18 cellular contexts compared by ENCODE assay signal in the genomic region with DNA sequence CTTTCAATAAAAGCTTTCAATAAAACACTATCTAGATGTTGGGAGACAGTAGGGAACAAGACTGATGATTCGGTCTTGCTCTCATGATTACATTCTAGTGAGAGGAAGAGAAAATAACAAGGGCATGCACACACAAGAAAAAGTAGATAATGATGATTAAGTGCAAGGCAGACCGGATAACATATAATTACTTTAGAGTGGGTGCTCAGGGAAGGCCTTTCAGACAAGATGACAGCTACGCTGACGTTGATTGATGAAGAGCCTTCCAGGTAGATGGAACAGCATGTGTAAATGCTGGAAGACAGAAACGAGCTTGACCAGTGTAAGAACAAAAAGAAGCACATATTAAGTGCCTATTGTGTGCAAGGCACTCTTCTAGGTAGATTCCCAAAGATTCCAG. TPM values are rescaled to one million over a fixed set of nuclear protein-coding genes. Genes with fewer than 3 reads are reported as not detected.
A peak's percentile ranks its signal among the peaks of the same experiment; 100 is the strongest.
DNase-seq lines count a peak whose midpoint lies in the region; FAIRE-seq and TF ChIP-seq lines count a peak whose summit lies in the region.
"Had no signal": no experiment of that assay in that cellular context is flagged by ENCODE, and none has a peak within 500 bp of the region (broad histone marks: within the 10 kb centered on the region; RNA-seq: fewer than 3 reads in every experiment).

No MANE protein-coding gene starts in this region.

- H3K4me1 ChIP-seq in HEK293 (ENCODE audit: control insufficient read depth, insufficient read depth, low read length) = no peaks in the 10 kb centered on the region

- POLR2A ChIA-PET in HEK293 (lab: Yijun Ruan, JAX) = no interaction called here

- no peaks in the 10 kb centered on the region for H3K9me3 ChIP-seq in HEK293 (ENCODE audit: control insufficient read depth, insufficient read depth, low read depth, low read length)

- no peaks in the 10 kb centered on the region for H3K27me3 ChIP-seq in bronchial epithelial cell (ENCODE audit: control insufficient read depth, insufficient read depth, low read length)

- CTCF ChIA-PET in HEK293 (lab: Yijun Ruan, JAX) = interaction anchor here (0.6 to 1.3 kb wide), 5 partner anchors 11 to 253 kb away, joined by 3 to 8 read pairs (median 4); no protein-coding TSS in a partner anchor

- FAIRE-seq in bronchial epithelial cell (lab: Jason Lieb, UNC) = no peak
- FAIRE-seq: H1 had no signal

- H3K27ac ChIP-seq in HEK293 (ENCODE audit: extremely low read depth, low read depth, low read length) = no peak overlapping the region
- H3K27ac ChIP-seq: KMS-11 had no signal

- peak; percentile 69 for DNase-seq in NCI-H1436 treated with DMSO at 0.1 percent for 48 hours (lab: John Stamatoyannopoulos, UW)
- DNase-seq in NCI-H748 treated with DMSO at 0.1 percent for 48 hours (lab: John Stamatoyannopoulos, UW) = peak; percentile 66
- DNase-seq in bronchial epithelial cell (ENCODE audit: low read depth) = peak; percentile 66
- DNase-seq in NCI-H2081 (lab: John Stamatoyannopoulos, UW) = no peak
- DNase-seq in SW480 (ENCODE audit: low spot score) = no peak
- DNase-seq in GDM1 (lab: John Stamatoyannopoulos, UW) = no peak
- DNase-seq: CD4-positive, CD25-positive, alpha-beta regulatory T cell; DND-41; GF-D8; HFFc6; NCI-H1694 treated with DMSO at 0.1 percent for 48 hours; NCI-H2171 treated with DMSO at 0.1 percent for 48 hours; NCI-H524 treated with DMSO at 0.1 percent for 48 hours; SHP77; T-helper 2 cell had no signal

- no peak for TF ChIP-seq CTCF in HEK293 (tag by site-specific recombination; IDR thresholded peaks at IDR 0.05)
- TF ChIP-seq CTCF in bronchial epithelial cell (IDR thresholded peaks at IDR 0.05; ENCODE audit: insufficient read depth, low read length, severe bottlenecking) = no peak

- no peak overlapping the region for H3K4me3 ChIP-seq in HEK293 (ENCODE audit: low read depth, low read length)
- H3K4me3 ChIP-seq in bronchial epithelial cell (ENCODE audit: low read depth, low read length) = no peak overlapping the region

- no peaks in the 10 kb centered on the region for H3K36me3 ChIP-seq in HEK293 (ENCODE audit: control insufficient read depth in 2 of 2, insufficient read depth in 1 of 2, low read length in 2 of 2)
- no peaks in the 10 kb centered on the region for H3K36me3 ChIP-seq in bronchial epithelial cell (ENCODE audit: control insufficient read depth, insufficient read depth, low read length)

TF ChIP-seq in HEK293, 187 proteins besides CTCF, POLR2A, EP300 and RAD21:
- TF ChIP-seq INSM2 (tag by site-specific recombination; IDR thresholded peaks at IDR 0.05) (no peak), SP7 (tag by site-specific recombination; IDR thresholded peaks at IDR 0.05) (peak; percentile 86), HOXD13 (CRISPR knock-in tag; IDR thresholded peaks at IDR 0.05; ENCODE audit: borderline replicate concordance) (no peak), ZNF202 (tag by site-specific recombination; IDR thresholded peaks at IDR 0.05; ENCODE audit: borderline replicate concordance) (no peak)
- TF ChIP-seq, protein P1, sequence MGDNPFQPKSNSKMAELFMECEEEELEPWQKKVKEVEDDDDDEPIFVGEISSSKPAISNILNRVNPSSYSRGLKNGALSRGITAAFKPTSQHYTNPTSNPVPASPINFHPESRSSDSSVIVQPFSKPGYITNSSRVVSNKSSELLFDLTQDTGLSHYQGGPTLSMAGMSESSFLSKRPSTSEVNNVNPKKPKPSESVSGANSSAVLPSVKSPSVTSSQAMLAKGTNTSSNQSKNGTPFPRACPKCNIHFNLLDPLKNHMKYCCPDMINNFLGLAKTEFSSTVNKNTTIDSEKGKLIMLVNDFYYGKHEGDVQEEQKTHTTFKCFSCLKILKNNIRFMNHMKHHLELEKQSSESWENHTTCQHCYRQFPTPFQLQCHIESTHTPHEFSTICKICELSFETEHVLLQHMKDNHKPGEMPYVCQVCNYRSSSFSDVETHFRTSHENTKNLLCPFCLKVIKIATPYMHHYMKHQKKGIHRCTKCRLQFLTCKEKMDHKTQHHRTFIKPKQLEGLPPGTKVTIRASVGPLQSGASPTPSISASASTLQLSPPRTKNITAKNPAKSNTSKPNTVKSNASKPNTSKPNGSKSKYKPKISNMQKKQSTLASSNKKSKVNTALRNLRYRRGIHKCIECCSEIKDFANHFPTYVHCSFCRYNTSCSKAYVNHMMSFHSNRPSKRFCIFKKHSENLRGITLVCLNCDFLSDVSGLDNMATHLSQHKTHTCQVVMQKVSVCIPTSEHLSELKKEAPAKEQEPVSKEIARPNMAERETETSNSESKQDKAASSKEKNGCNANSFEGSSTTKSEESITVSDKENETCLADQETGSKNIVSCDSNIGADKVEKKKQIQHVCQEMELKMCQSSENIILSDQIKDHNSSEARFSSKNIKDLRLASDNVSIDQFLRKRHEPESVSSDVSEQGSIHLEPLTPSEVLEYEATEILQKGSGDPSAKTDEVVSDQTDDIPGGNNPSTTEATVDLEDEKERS (tag by site-specific recombination; IDR thresholded peaks at IDR 0.05) = no peak

RNA-seq across cellular contexts. Expression of gene TXK, which starts 43.4 kb away (rescaled TPM):
- under 0.01 and 0.13 TPM in 2 replicates for total RNA-seq in bronchial epithelial cell
- total RNA-seq: H1, HFFc6 had no signal

Comparison
In these comparisons a context has a peak if more than half of its experiments do, and no peak if none do; other contexts are left out.
1. DNase-seq: peak in NCI-H1436 treated with DMSO at 0.1 percent for 48 hours (single experiment), NCI-H748 treated with DMSO at 0.1 percent for 48 hours (single experiment) and bronchial epithelial cell (single experiment); none in NCI-H2081 (0 of 2), SW480 (single experiment) and GDM1 (single experiment).